In genomic region chr20:34215711-34216381, GRCh38 we compare ENCODE assay signal across 8 cellular contexts. TPM values are rescaled to one million over a fixed set of nuclear protein-coding genes. Genes with fewer than 3 reads are reported as not detected.
DNase-seq lines count a peak whose midpoint lies in the region; ATAC-seq and TF ChIP-seq lines count a peak whose summit lies in the region.

No MANE protein-coding gene starts in this region.

- H3F3A ChIP-seq in smooth muscle cell (ENCODE audit: low read depth) = peaks cover 12% of the 10 kb centered on the region

- no peaks in the 10 kb centered on the region for H3K27me3 ChIP-seq in WERI-Rb-1 (ENCODE audit: insufficient read depth, low read depth, severe bottlenecking)
- H3K27me3 ChIP-seq in smooth muscle cell (ENCODE audit: low read depth) = no peaks in the 10 kb centered on the region

- no peaks in the 10 kb centered on the region for H4K20me1 ChIP-seq in smooth muscle cell (ENCODE audit: low read depth)

- no peak overlapping the region for H3K9ac ChIP-seq in smooth muscle cell (ENCODE audit: low read depth)

- H2AFZ ChIP-seq in smooth muscle cell (ENCODE audit: low read depth) = peak overlapping the region; percentile 86

- ATAC-seq in HG03196 (IDR thresholded peaks at IDR 0.05; ENCODE audit: unreplicated experiment) = no peak
- ATAC-seq in GM18502 (IDR thresholded peaks at IDR 0.05; ENCODE audit: poor library complexity, unreplicated experiment) = no peak

- DNase-seq in DMS53 treated with DMSO at 0.1 percent for 48 hours (lab: John Stamatoyannopoulos, UW; ENCODE audit: unreplicated experiment) (peak; percentile 77), NCI-H1417 (lab: John Stamatoyannopoulos, UW) (peak; percentile 87 to 92 (median 89)), WERI-Rb-1 (peak; percentile 76), caudate nucleus (lab: John Stamatoyannopoulos, UW) (peak in 55 of 61 donors; percentile 3 to 77 (median 32)), islet precursor cell (peak; percentile 92), smooth muscle cell (lab: John Stamatoyannopoulos, UW; ENCODE audit: unreplicated experiment) (peak; percentile 49)

- H3K36me3 ChIP-seq in WERI-Rb-1 (no peaks in the 10 kb centered on the region), smooth muscle cell (ENCODE audit: low read depth) (no peaks in the 10 kb centered on the region)

- peak overlapping the region; percentile 85 for H3K4me2 ChIP-seq in smooth muscle cell

- H3K79me2 ChIP-seq in smooth muscle cell (ENCODE audit: low read depth) = no peaks in the 10 kb centered on the region

- H3K4me1 ChIP-seq in smooth muscle cell (ENCODE audit: low read depth) = peaks cover 5% of the 10 kb centered on the region

- H3K4me3 ChIP-seq in WERI-Rb-1 (ENCODE audit: low read depth, low read length) (peak overlapping the region; percentile 42), smooth muscle cell (peak overlapping the region; percentile 52)

- 2% methylated on average over 49 of the region's 49 CpGs for WGBS in smooth muscle cell (ENCODE audit: low lambda C conversion rate)

- no peak for TF ChIP-seq CTCF in WERI-Rb-1 (IDR thresholded peaks at IDR 0.05; ENCODE audit: low read depth, low read length)
- TF ChIP-seq CTCF in smooth muscle cell (IDR thresholded peaks at IDR 0.05; ENCODE audit: borderline replicate concordance, insufficient read depth, poor library complexity, severe bottlenecking) = no peak

- H3K9me3 ChIP-seq in WERI-Rb-1 (ENCODE audit: severe bottlenecking) = no peaks in the 10 kb centered on the region
- no peaks in the 10 kb centered on the region for H3K9me3 ChIP-seq in smooth muscle cell (replicated peaks; ENCODE audit: low read depth)

- peak overlapping the region; percentile 50 for H3K27ac ChIP-seq in WERI-Rb-1
- peak overlapping the region; percentile 1 for H3K27ac ChIP-seq in caudate nucleus (ENCODE audit: low read depth, low read length)
- peak overlapping the region; percentile 58 for H3K27ac ChIP-seq in smooth muscle cell (ENCODE audit: low read depth)

RNA-seq across cellular contexts. Expression of gene ASIP, which starts 25.4 kb away (rescaled TPM):
- not detected in 2 replicates for total RNA-seq in smooth muscle cell
- polyA plus RNA-seq in smooth muscle cell = not detected in 2 replicates

Comparison
In these comparisons a context has a peak if more than half of its experiments do, and no peak if none do; other contexts are left out.
1. DNase-seq: peak in every context shown above with its lines; median percentile 92 in islet precursor cell; 89 in NCI-H1417; 77 in DMS53 treated with DMSO at 0.1 percent for 48 hours; 76 in WERI-Rb-1; 49 in smooth muscle cell; 32 in caudate nucleus.
2. H3K27ac ChIP-seq: peak in every context shown above with its lines; median percentile 58 in smooth muscle cell; 50 in WERI-Rb-1; 1 in caudate nucleus.